1 cellular context compared by ENCODE assay signal in the genomic region with DNA sequence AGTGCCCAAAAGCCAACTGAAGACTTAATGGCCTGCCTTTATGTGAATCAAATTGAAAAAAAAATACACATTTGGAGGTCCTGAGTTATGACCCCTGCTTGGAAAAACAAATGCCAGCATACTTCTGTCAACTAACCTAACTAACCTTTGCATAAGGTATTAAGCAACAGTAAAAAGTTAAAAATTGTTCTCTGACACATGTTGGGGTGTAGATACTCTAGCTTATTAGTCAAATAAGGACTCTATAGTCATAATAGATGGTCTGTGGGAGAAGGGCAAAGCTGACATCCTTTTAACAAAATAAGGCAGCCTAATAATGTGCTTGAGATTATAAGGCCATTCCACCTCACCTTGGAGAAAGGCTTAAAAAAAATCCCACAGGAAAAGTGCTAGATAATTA.
TF ChIP-seq lines count a peak whose summit lies in the region.

No MANE protein-coding gene starts in this region.

TF ChIP-seq in GM23338, 12 proteins besides CTCF, POLR2A, EP300 and RAD21 (continued from another document):
- TF ChIP-seq, protein P1, sequence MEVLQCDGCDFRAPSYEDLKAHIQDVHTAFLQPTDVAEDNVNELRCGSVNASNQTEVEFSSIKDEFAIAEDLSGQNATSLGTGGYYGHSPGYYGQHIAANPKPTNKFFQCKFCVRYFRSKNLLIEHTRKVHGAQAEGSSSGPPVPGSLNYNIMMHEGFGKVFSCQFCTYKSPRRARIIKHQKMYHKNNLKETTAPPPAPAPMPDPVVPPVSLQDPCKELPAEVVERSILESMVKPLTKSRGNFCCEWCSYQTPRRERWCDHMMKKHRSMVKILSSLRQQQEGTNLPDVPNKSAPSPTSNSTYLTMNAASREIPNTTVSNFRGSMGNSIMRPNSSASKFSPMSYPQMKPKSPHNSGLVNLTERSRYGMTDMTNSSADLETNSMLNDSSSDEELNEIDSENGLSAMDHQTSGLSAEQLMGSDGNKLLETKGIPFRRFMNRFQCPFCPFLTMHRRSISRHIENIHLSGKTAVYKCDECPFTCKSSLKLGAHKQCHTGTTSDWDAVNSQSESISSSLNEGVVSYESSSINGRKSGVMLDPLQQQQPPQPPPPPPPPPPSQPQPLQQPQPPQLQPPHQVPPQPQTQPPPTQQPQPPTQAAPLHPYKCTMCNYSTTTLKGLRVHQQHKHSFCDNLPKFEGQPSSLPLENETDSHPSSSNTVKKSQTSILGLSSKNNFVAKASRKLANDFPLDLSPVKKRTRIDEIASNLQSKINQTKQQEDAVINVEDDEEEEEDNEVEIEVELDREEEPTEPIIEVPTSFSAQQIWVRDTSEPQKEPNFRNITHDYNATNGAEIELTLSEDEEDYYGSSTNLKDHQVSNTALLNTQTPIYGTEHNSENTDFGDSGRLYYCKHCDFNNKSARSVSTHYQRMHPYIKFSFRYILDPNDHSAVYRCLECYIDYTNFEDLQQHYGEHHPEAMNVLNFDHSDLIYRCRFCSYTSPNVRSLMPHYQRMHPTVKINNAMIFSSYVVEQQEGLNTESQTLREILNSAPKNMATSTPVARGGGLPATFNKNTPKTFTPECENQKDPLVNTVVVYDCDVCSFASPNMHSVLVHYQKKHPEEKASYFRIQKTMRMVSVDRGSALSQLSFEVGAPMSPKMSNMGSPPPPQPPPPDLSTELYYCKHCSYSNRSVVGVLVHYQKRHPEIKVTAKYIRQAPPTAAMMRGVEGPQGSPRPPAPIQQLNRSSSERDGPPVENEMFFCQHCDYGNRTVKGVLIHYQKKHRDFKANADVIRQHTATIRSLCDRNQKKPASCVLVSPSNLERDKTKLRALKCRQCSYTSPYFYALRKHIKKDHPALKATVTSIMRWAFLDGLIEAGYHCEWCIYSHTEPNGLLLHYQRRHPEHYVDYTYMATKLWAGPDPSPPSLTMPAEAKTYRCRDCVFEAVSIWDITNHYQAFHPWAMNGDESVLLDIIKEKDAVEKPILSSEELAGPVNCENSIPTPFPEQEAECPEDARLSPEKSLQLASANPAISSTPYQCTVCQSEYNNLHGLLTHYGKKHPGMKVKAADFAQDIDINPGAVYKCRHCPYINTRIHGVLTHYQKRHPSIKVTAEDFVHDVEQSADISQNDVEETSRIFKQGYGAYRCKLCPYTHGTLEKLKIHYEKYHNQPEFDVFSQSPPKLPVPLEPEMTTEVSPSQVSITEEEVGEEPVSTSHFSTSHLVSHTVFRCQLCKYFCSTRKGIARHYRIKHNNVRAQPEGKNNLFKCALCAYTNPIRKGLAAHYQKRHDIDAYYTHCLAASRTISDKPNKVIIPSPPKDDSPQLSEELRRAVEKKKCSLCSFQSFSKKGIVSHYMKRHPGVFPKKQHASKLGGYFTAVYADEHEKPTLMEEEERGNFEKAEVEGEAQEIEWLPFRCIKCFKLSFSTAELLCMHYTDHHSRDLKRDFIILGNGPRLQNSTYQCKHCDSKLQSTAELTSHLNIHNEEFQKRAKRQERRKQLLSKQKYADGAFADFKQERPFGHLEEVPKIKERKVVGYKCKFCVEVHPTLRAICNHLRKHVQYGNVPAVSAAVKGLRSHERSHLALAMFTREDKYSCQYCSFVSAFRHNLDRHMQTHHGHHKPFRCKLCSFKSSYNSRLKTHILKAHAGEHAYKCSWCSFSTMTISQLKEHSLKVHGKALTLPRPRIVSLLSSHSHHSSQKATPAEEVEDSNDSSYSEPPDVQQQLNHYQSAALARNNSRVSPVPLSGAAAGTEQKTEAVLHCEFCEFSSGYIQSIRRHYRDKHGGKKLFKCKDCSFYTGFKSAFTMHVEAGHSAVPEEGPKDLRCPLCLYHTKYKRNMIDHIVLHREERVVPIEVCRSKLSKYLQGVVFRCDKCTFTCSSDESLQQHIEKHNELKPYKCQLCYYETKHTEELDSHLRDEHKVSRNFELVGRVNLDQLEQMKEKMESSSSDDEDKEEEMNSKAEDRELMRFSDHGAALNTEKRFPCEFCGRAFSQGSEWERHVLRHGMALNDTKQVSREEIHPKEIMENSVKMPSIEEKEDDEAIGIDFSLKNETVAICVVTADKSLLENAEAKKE (CRISPR knock-in tag; IDR thresholded peaks at IDR 0.05): no peak
- TF ChIP-seq, protein P2, sequence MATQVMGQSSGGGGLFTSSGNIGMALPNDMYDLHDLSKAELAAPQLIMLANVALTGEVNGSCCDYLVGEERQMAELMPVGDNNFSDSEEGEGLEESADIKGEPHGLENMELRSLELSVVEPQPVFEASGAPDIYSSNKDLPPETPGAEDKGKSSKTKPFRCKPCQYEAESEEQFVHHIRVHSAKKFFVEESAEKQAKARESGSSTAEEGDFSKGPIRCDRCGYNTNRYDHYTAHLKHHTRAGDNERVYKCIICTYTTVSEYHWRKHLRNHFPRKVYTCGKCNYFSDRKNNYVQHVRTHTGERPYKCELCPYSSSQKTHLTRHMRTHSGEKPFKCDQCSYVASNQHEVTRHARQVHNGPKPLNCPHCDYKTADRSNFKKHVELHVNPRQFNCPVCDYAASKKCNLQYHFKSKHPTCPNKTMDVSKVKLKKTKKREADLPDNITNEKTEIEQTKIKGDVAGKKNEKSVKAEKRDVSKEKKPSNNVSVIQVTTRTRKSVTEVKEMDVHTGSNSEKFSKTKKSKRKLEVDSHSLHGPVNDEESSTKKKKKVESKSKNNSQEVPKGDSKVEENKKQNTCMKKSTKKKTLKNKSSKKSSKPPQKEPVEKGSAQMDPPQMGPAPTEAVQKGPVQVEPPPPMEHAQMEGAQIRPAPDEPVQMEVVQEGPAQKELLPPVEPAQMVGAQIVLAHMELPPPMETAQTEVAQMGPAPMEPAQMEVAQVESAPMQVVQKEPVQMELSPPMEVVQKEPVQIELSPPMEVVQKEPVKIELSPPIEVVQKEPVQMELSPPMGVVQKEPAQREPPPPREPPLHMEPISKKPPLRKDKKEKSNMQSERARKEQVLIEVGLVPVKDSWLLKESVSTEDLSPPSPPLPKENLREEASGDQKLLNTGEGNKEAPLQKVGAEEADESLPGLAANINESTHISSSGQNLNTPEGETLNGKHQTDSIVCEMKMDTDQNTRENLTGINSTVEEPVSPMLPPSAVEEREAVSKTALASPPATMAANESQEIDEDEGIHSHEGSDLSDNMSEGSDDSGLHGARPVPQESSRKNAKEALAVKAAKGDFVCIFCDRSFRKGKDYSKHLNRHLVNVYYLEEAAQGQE (IDR thresholded peaks at IDR 0.05; ENCODE audit: unreplicated experiment): no peak
- TF ChIP-seq, protein P3, sequence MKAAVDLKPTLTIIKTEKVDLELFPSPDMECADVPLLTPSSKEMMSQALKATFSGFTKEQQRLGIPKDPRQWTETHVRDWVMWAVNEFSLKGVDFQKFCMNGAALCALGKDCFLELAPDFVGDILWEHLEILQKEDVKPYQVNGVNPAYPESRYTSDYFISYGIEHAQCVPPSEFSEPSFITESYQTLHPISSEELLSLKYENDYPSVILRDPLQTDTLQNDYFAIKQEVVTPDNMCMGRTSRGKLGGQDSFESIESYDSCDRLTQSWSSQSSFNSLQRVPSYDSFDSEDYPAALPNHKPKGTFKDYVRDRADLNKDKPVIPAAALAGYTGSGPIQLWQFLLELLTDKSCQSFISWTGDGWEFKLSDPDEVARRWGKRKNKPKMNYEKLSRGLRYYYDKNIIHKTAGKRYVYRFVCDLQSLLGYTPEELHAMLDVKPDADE (IDR thresholded peaks at IDR 0.05): no peak
- TF ChIP-seq STAT1 (IDR thresholded peaks at IDR 0.05; ENCODE audit: unreplicated experiment) (no peak), CREB1 (CRISPR knock-in tag; IDR thresholded peaks at IDR 0.05; ENCODE audit: low read depth) (no peak), ZNF331 (CRISPR knock-in tag; IDR thresholded peaks at IDR 0.05; ENCODE audit: low read depth) (no peak), POLR2AphosphoS5 (IDR thresholded peaks at IDR 0.05; ENCODE audit: low read depth) (no peak)
